Comparison of ENCODE assay signal across 16 cellular contexts in the genomic region with DNA sequence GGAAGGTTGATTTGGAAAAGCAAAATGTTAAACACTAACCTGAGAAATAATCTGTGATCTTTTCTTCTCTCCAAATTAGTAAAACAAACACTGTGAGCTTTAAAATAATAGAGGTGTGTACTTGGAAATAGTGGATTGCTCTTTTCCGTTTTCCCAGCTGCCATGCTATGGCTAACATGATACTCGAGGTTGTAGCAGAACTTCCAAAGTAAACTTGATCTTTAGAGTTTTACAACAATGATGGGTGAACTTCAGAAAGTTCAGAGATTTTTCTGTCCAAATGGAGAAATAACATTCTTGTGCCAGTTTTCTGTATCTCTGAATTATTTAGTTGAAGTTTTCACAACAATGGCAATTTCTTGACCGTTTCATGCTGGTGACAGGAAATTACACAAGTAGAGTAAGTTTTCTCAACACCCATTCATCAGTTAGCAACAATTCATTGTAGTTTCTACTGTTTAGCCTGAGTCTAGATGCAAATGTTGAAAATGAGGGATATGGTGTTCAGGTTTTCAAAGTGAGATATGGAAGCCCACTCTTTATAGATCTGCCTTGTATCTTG.
A peak's percentile ranks its signal among the peaks of the same experiment; 100 is the strongest.
DNase-seq lines count a peak whose midpoint lies in the region; ATAC-seq and TF ChIP-seq lines count a peak whose summit lies in the region.
"Had no signal": no experiment of that assay in that cellular context is flagged by ENCODE, and none has a peak within 500 bp of the region (broad histone marks: within the 10 kb centered on the region; RNA-seq: fewer than 3 reads in every experiment).

No MANE protein-coding gene starts in this region.

- H3K27me3 Mint-ChIP-seq in HFFc6 (ENCODE audit: insufficient read depth) (peaks cover 2% of the 10 kb centered on the region; the same call in 1 of the 2 replicates), nephron progenitor cell (ENCODE audit: low read depth, poor library complexity) (peaks cover 12% of the 10 kb centered on the region)
- H3K27me3 Mint-ChIP-seq in stimulated activated naive CD8-positive, alpha-beta T cell treated with anti-CD3 and anti-CD28 coated beads, Interleukin-15, amount 100 ng/mL, for 72 hours = peaks cover 19% of the 10 kb centered on the region

- H3K27ac Mint-ChIP-seq in HFFc6 (peak overlapping the region; percentile 38; the same call in 1 of the 2 replicates), nephron progenitor cell (no peak overlapping the region)
- H3K27ac Mint-ChIP-seq in stimulated activated naive CD8-positive, alpha-beta T cell treated with anti-CD3 and anti-CD28 coated beads, Interleukin-15, amount 100 ng/mL, for 72 hours = no peak overlapping the region
- H3K27ac Mint-ChIP-seq: CD4-positive, alpha-beta T cell had no signal

- H2AFZ ChIP-seq in osteoblast (ENCODE audit: low read length) = no peak overlapping the region

- no peak overlapping the region for H3K4me2 ChIP-seq in osteoblast (ENCODE audit: insufficient read depth, low read length)
- H3K4me2 ChIP-seq: SK-N-SH had no signal

- H3K4me3 Mint-ChIP-seq in HFFc6 = no peak overlapping the region
- H3K4me3 Mint-ChIP-seq in nephron progenitor cell = no peak overlapping the region
- no peak overlapping the region for H3K4me3 Mint-ChIP-seq in stimulated activated naive CD8-positive, alpha-beta T cell treated with anti-CD3 and anti-CD28 coated beads, Interleukin-15, amount 100 ng/mL, for 72 hours
- H3K4me3 Mint-ChIP-seq: CD4-positive, alpha-beta T cell had no signal

- H3K27me3 ChIP-seq in RWPE2 (ENCODE audit: insufficient read depth, poor library complexity, severe bottlenecking) = no peaks in the 10 kb centered on the region
- H3K27me3 ChIP-seq in osteoblast (ENCODE audit: insufficient read depth, low read length) = no peaks in the 10 kb centered on the region
- H3K27me3 ChIP-seq: BE2C, Peyer's patch had no signal

- H3K27ac ChIP-seq in RWPE2 (ENCODE audit: poor library complexity, severe bottlenecking) = peak overlapping the region; percentile 99
- H3K27ac ChIP-seq in osteoblast (ENCODE audit: low read depth, low read length) = peak overlapping the region; percentile 97
- H3K27ac ChIP-seq: Peyer's patch had no signal

- H3K4me3 ChIP-seq in RWPE2 (ENCODE audit: severe bottlenecking) = no peak overlapping the region
- no peak overlapping the region for H3K4me3 ChIP-seq in osteoblast (ENCODE audit: insufficient read depth, low read length)
- H3K4me3 ChIP-seq: Peyer's patch had no signal

- H3K36me3 Mint-ChIP-seq in HFFc6 (ENCODE audit: low read depth) (no peaks in the 10 kb centered on the region; the same call in none of the 2 replicates), nephron progenitor cell (ENCODE audit: low read depth) (no peaks in the 10 kb centered on the region)

- H3K9me3 Mint-ChIP-seq in HFFc6 (no peaks in the 10 kb centered on the region), nephron progenitor cell (no peaks in the 10 kb centered on the region)
- H3K9me3 Mint-ChIP-seq in stimulated activated naive CD8-positive, alpha-beta T cell treated with anti-CD3 and anti-CD28 coated beads, Interleukin-15, amount 100 ng/mL, for 72 hours = no peaks in the 10 kb centered on the region

- TF ChIP-seq CTCF in HFFc6 (IDR thresholded peaks at IDR 0.05) (no peak), RWPE2 (IDR thresholded peaks at IDR 0.05; ENCODE audit: poor library complexity, severe bottlenecking) (no peak), osteoblast (IDR thresholded peaks at IDR 0.05; ENCODE audit: extremely low read depth, low read depth, low read length) (no peak), nephron progenitor cell (IDR thresholded peaks at IDR 0.05) (no peak)

- no peaks in the 10 kb centered on the region for H3K79me2 ChIP-seq in osteoblast (ENCODE audit: insufficient read depth, low read length)

- peaks cover 42% of the 10 kb centered on the region for H3K4me1 Mint-ChIP-seq in HFFc6 (ENCODE audit: low read depth)
- peaks cover 20% of the 10 kb centered on the region for H3K4me1 Mint-ChIP-seq in nephron progenitor cell
- H3K4me1 Mint-ChIP-seq in stimulated activated naive CD8-positive, alpha-beta T cell treated with anti-CD3 and anti-CD28 coated beads, Interleukin-15, amount 100 ng/mL, for 72 hours = no peaks in the 10 kb centered on the region

- H3K4me1 ChIP-seq in RWPE2 (ENCODE audit: insufficient read depth, poor library complexity, severe bottlenecking) (peaks cover 28% of the 10 kb centered on the region), osteoblast (ENCODE audit: insufficient read depth, low read length) (peaks cover 46% of the 10 kb centered on the region)
- H3K4me1 ChIP-seq: BE2C, Peyer's patch had no signal

- no peak for DNase-seq in HFFc6
- no peak for DNase-seq in RWPE2 (ENCODE audit: low spot score)
- peak; percentile 3 for DNase-seq in dermis blood vessel endothelial cell
- DNase-seq in osteoblast (ENCODE audit: insufficient read length, low spot score, missing footprints) = no peak
- DNase-seq in nephron progenitor cell = no peak
- DNase-seq in stimulated activated naive CD8-positive, alpha-beta T cell treated with anti-CD3 and anti-CD28 coated beads, Interleukin-15, amount 100 ng/mL, for 72 hours = no peak
- DNase-seq: BE2C; CD4-positive, alpha-beta T cell; NCI-H1092; NCI-H146; NCI-H2081; NCI-H774; Peyer's patch; Right ventricle myocardium superior; SK-N-SH had no signal

- H3K36me3 ChIP-seq in RWPE2 (ENCODE audit: low read depth) (no peaks in the 10 kb centered on the region), osteoblast (ENCODE audit: insufficient read depth, low read length) (no peaks in the 10 kb centered on the region)
- H3K36me3 ChIP-seq: BE2C, Peyer's patch had no signal

- no peaks in the 10 kb centered on the region for H4K20me1 ChIP-seq in osteoblast (ENCODE audit: insufficient read depth, low read length)

- H3K9me3 ChIP-seq in RWPE2 (ENCODE audit: severe bottlenecking) (no peaks in the 10 kb centered on the region), osteoblast (ENCODE audit: low read depth, low read length) (no peaks in the 10 kb centered on the region)
- H3K9me3 ChIP-seq: BE2C, Peyer's patch, SK-N-SH had no signal

- no peak for ATAC-seq in RWPE2 (ENCODE audit: low read depth)
- ATAC-seq in stimulated activated naive CD8-positive, alpha-beta T cell treated with anti-CD3 and anti-CD28 coated beads, Interleukin-15, amount 100 ng/mL, for 72 hours = no peak
- no peak for ATAC-seq in HG03439 (IDR thresholded peaks at IDR 0.05; ENCODE audit: unreplicated experiment)
